In the genomic region with DNA sequence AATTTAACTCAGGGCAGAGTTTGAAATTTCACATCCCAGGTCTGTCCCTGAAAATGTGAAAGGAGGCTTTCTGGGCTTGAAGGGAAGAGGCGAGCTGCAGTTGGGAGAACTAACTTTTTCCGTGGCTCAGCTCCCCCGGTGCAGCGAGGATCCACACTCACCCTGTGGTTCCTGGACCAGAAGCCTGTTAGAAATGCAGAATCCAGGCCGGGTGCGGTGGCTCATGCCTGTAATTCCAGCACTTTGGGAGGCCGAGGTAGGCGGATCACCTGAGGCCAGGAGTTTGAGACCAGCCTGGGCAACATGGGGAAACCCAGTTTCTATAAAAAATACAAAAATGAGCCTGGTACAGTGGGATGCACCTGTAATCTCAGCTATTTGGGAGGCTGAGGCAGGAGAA, we compare ENCODE assay signal across 20 cellular contexts. TPM values are rescaled to one million over a fixed set of nuclear protein-coding genes. Genes with fewer than 3 reads are reported as not detected.
DNase-seq lines count a peak whose midpoint lies in the region; ATAC-seq, FAIRE-seq and TF ChIP-seq lines count a peak whose summit lies in the region.
"Had no signal": no experiment of that assay in that cellular context is flagged by ENCODE, and none has a peak within 500 bp of the region (broad histone marks: within the 10 kb centered on the region; RNA-seq: fewer than 3 reads in every experiment).

No MANE protein-coding gene starts in this region.

- H3K4me2 ChIP-seq in BLaER1 treated with 17β-estradiol and CSF1 and Interleukin-3, amounts not matched to agents 10 nM and 100 nM: peak overlapping the region; percentile 95 to 99 (median 98)
- peak overlapping the region; percentile 90 for H3K4me2 ChIP-seq in Loucy (ENCODE audit: low read depth, low read length, poor library complexity, severe bottlenecking)
- H3K4me2 ChIP-seq in astrocyte (ENCODE audit: low read length): peak overlapping the region; percentile 95
- H3K4me2 ChIP-seq: neural progenitor cell had no signal

- ATAC-seq in effector memory CD8-positive, alpha-beta T cell (replicated peaks): no peak
- no peak for ATAC-seq in HG02798 (IDR thresholded peaks at IDR 0.05; ENCODE audit: poor library complexity, unreplicated experiment)
- no peak for ATAC-seq in HG03565 (IDR thresholded peaks at IDR 0.05; ENCODE audit: unreplicated experiment)
- ATAC-seq: left colon had no signal

- peaks cover 0 to 8% (median 0%) of the 10 kb centered on the region in 11 experiments; a peak in 3 of 22 replicates for H4K20me1 ChIP-seq in BLaER1 treated with 17β-estradiol and CSF1 and Interleukin-3, amounts not matched to agents 10 nM and 100 nM
- no peaks in the 10 kb centered on the region for H4K20me1 ChIP-seq in Loucy (ENCODE audit: insufficient read depth, low read length, poor library complexity, severe bottlenecking)
- no peaks in the 10 kb centered on the region for H4K20me1 ChIP-seq in astrocyte (ENCODE audit: insufficient read depth, low read length)

- no peaks in the 10 kb centered on the region for H3K9me2 ChIP-seq in Loucy (replicated peaks; ENCODE audit: low read depth, low read length)

- H3K9me3 Mint-ChIP-seq in astrocyte (ENCODE audit: unreplicated experiment): no peaks in the 10 kb centered on the region
- no peaks in the 10 kb centered on the region for H3K9me3 Mint-ChIP-seq in effector memory CD8-positive, alpha-beta T cell
- H3K9me3 Mint-ChIP-seq: neural progenitor cell had no signal

- 0 out of 22 replicates have a peak overlapping the region, but pooled peaks of 1 of the 11 experiments have one; percentile 3 for H3K27ac ChIP-seq in BLaER1 treated with 17β-estradiol and CSF1 and Interleukin-3, amounts not matched to agents 10 nM and 100 nM
- H3K27ac ChIP-seq in astrocyte (ENCODE audit: low read depth, low read length) (no peak overlapping the region), spleen (peak overlapping the region in 1 of 8 donors; percentile 28), dorsolateral prefrontal cortex (peak overlapping the region in 1 of 59 donors; percentile 94)
- H3K27ac ChIP-seq: neural progenitor cell had no signal

- H3K27me3 ChIP-seq in BLaER1 treated with 17β-estradiol and CSF1 and Interleukin-3, amounts not matched to agents 10 nM and 100 nM: peaks cover 25 to 41% (median 36%) of the 10 kb centered on the region in 11 experiments
- H3K27me3 ChIP-seq in Loucy (ENCODE audit: insufficient read depth, low read length, poor library complexity, severe bottlenecking) (no peaks in the 10 kb centered on the region), astrocyte (ENCODE audit: insufficient read depth, low read length) (peaks cover 5% of the 10 kb centered on the region), spleen (replicated peaks in 1 of 7) (peaks cover 0 to 38% (median 7%) of the 10 kb centered on the region in 7 donors), dorsolateral prefrontal cortex (peaks cover 0 to 9% (median 0%) of the 10 kb centered on the region in 45 donors)
- H3K27me3 ChIP-seq: adrenal gland, suprapubic skin had no signal

- H3F3A ChIP-seq in Loucy (ENCODE audit: low read depth): no peaks in the 10 kb centered on the region

- H3K4me1 ChIP-seq in BLaER1 treated with 17β-estradiol and CSF1 and Interleukin-3, amounts not matched to agents 10 nM and 100 nM: peaks cover 49 to 87% (median 75%) of the 10 kb centered on the region in 10 experiments
- H3K4me1 ChIP-seq in Loucy (ENCODE audit: insufficient read depth, low read length, poor library complexity, severe bottlenecking): peaks cover 41% of the 10 kb centered on the region
- H3K4me1 ChIP-seq in astrocyte (ENCODE audit: insufficient read depth, low read length): peaks cover 28% of the 10 kb centered on the region
- H3K4me1 ChIP-seq in spleen: peaks cover 24 to 65% (median 49%) of the 10 kb centered on the region in 6 donors

- peaks cover 17% of the 10 kb centered on the region for H3K79me2 ChIP-seq in Loucy (ENCODE audit: insufficient read depth, low read length)
- H3K79me2 ChIP-seq in astrocyte (ENCODE audit: insufficient read depth, low read length): peaks cover 16% of the 10 kb centered on the region

- H3K9me3 ChIP-seq in BLaER1 treated with 17β-estradiol and CSF1 and Interleukin-3, amounts not matched to agents 10 nM and 100 nM (replicated peaks in 1 of 11): no peaks in the 10 kb centered on the region
- no peaks in the 10 kb centered on the region for H3K9me3 ChIP-seq in Loucy (ENCODE audit: insufficient read depth, low read depth, low read length)
- no peaks in the 10 kb centered on the region for H3K9me3 ChIP-seq in astrocyte (ENCODE audit: insufficient read depth, low read depth, low read length)
- H3K9me3 ChIP-seq in spleen: no peaks in the 10 kb centered on the region
- H3K9me3 ChIP-seq: adrenal gland, Caco-2, suprapubic skin had no signal

- no peaks in the 10 kb centered on the region for H3K36me3 ChIP-seq in BLaER1 treated with 17β-estradiol and CSF1 and Interleukin-3, amounts not matched to agents 10 nM and 100 nM
- H3K36me3 ChIP-seq in Loucy (ENCODE audit: insufficient read depth, low read length) (no peaks in the 10 kb centered on the region), astrocyte (ENCODE audit: insufficient read depth, low read length) (no peaks in the 10 kb centered on the region), spleen (no peaks in the 10 kb centered on the region)
- H3K36me3 ChIP-seq: adrenal gland, neural progenitor cell, suprapubic skin had no signal

- TF ChIP-seq POLR2A in spleen (IDR thresholded peaks at IDR 0.05): no peak

- no peaks in the 10 kb centered on the region for H3K36me3 Mint-ChIP-seq in astrocyte (ENCODE audit: low read depth, unreplicated experiment)
- H3K36me3 Mint-ChIP-seq in effector memory CD8-positive, alpha-beta T cell (ENCODE audit: insufficient read depth): peaks cover 38% of the 10 kb centered on the region
- H3K36me3 Mint-ChIP-seq: neural progenitor cell had no signal

- H2AFZ ChIP-seq in Loucy (ENCODE audit: low read length): no peak overlapping the region
- H2AFZ ChIP-seq in astrocyte (ENCODE audit: low read depth, low read length): no peak overlapping the region
- H2AFZ ChIP-seq: neural progenitor cell had no signal

- peaks cover 25% of the 10 kb centered on the region for H3K27me3 Mint-ChIP-seq in astrocyte (ENCODE audit: low read depth, unreplicated experiment)
- H3K27me3 Mint-ChIP-seq in effector memory CD8-positive, alpha-beta T cell: no peaks in the 10 kb centered on the region
- H3K27me3 Mint-ChIP-seq: progenitor cell of endocrine pancreas had no signal

- H3K4me1 Mint-ChIP-seq in astrocyte (ENCODE audit: low read depth, unreplicated experiment): peaks cover 21% of the 10 kb centered on the region
- peaks cover 39% of the 10 kb centered on the region in 2 donors for H3K4me1 Mint-ChIP-seq in effector memory CD8-positive, alpha-beta T cell (ENCODE audit: low read depth in 2 of 2)

- WGBS in spleen, 5 donors: 92 to 95% (median 94%) methylated on average over 8 of the region's 8 CpGs

- DNase-seq in astrocyte (ENCODE audit: low read depth) (no peak), spleen (peak; percentile 39), dorsolateral prefrontal cortex (no peak)
- no peak for DNase-seq in effector memory CD8-positive, alpha-beta T cell
- DNase-seq: adrenal gland, Caco-2, caudate nucleus, left colon, NCI-H1092 treated with DMSO at 0.1 percent for 48 hours, NCI-H524, Right ventricle myocardium superior had no signal

- intact Hi-C loops in spleen (cut with DNase I; ENCODE audit: low total_unique reads): no loop called here
- intact Hi-C loops in dorsolateral prefrontal cortex (cut with DNase I): loop anchor here (2.0 to 10.0 kb wide), 4 partner anchors 304 to 496 kb away; no protein-coding TSS in a partner anchor

- no peak overlapping the region for H3K4me3 Mint-ChIP-seq in astrocyte (ENCODE audit: unreplicated experiment)
- H3K4me3 Mint-ChIP-seq in effector memory CD8-positive, alpha-beta T cell: peak overlapping the region in 1 of 2 donors; percentile 98

- peak overlapping the region in 4 of 11 experiments; percentile 1 to 38 (median 26); a peak in 3 of 22 replicates for H3K9ac ChIP-seq in BLaER1 treated with 17β-estradiol and CSF1 and Interleukin-3, amounts not matched to agents 10 nM and 100 nM
- H3K9ac ChIP-seq in Loucy (ENCODE audit: low read depth, low read length, poor library complexity, severe bottlenecking) (peak overlapping the region; percentile 98), astrocyte (ENCODE audit: low read length) (peak overlapping the region; percentile 21)
- H3K9ac ChIP-seq: neural progenitor cell had no signal

- FAIRE-seq in astrocyte (lab: Jason Lieb, UNC): no peak
- FAIRE-seq: small intestine had no signal

- H3K27ac Mint-ChIP-seq in astrocyte (ENCODE audit: unreplicated experiment): no peak overlapping the region
- no peak overlapping the region for H3K27ac Mint-ChIP-seq in effector memory CD8-positive, alpha-beta T cell
- H3K27ac Mint-ChIP-seq: neural progenitor cell, progenitor cell of endocrine pancreas had no signal

- 0 out of 20 replicates have a peak overlapping the region, but pooled peaks of 1 of the 10 experiments have one; percentile 12 for H3K4me3 ChIP-seq in BLaER1 treated with 17β-estradiol and CSF1 and Interleukin-3, amounts not matched to agents 10 nM and 100 nM
- H3K4me3 ChIP-seq in Loucy (ENCODE audit: low read length, poor library complexity, severe bottlenecking): peak overlapping the region; percentile 83
- H3K4me3 ChIP-seq in astrocyte (ENCODE audit: insufficient read depth, low read depth, low read length): no peak overlapping the region
- H3K4me3 ChIP-seq in spleen: no peak overlapping the region
- no peak overlapping the region for H3K4me3 ChIP-seq in dorsolateral prefrontal cortex
- H3K4me3 ChIP-seq: adrenal gland, neural progenitor cell, suprapubic skin had no signal

- no peak for TF ChIP-seq CTCF in Loucy (conservative IDR thresholded peaks at IDR 0.05; ENCODE audit: low read length)
- TF ChIP-seq CTCF in astrocyte (IDR thresholded peaks at IDR 0.05; ENCODE audit: insufficient read depth, low read depth, low read length): no peak
- no peak for TF ChIP-seq CTCF in spleen (IDR thresholded peaks at IDR 0.05 in 8 of 11, conservative IDR thresholded peaks at IDR 0.05 in 3 of 11)
- TF ChIP-seq CTCF in dorsolateral prefrontal cortex (IDR thresholded peaks at IDR 0.05 in 54 of 56, conservative IDR thresholded peaks at IDR 0.05 in 2 of 56; ENCODE audit: low read depth in 1 of 56, partially characterized antibody in 56 of 56): no peak

RNA-seq across cellular contexts. Expression of gene DHRS3, which starts 2.9 kb away (rescaled TPM):
- 3.2 and 3.4 TPM in 2 replicates for total RNA-seq in astrocyte
- 10 to 100 TPM; 21.0 to 41.0 (median 35.1) TPM for total RNA-seq in spleen
- 10 to 100 TPM in 2 of 3 donors, 1 to 10 TPM in 1; 8.9 to 19.5 (median 13.6) TPM for polyA plus RNA-seq in spleen
- 10 to 100 TPM; 19.3 to 58.1 (median 31.3) TPM for total RNA-seq in dorsolateral prefrontal cortex

RNA-seq across cellular contexts. Expression of gene AADACL4, which starts 23.0 kb away (rescaled TPM):
- not detected in 2 replicates for total RNA-seq in astrocyte
- total RNA-seq in spleen: under 1 TPM in 2 of 7 donors, not detected in 5; 0.23 to 0.32 TPM
- polyA plus RNA-seq in spleen: under 1 TPM in 2 of 3 donors, not detected in 1; 0.04 to 0.29 TPM
- total RNA-seq in dorsolateral prefrontal cortex: not detected
- total RNA-seq: adrenal gland, Caco-2, left colon, Right ventricle myocardium superior, suprapubic skin had no signal
- polyA plus RNA-seq: esophagus, small intestine had no signal
